In the genomic region with DNA sequence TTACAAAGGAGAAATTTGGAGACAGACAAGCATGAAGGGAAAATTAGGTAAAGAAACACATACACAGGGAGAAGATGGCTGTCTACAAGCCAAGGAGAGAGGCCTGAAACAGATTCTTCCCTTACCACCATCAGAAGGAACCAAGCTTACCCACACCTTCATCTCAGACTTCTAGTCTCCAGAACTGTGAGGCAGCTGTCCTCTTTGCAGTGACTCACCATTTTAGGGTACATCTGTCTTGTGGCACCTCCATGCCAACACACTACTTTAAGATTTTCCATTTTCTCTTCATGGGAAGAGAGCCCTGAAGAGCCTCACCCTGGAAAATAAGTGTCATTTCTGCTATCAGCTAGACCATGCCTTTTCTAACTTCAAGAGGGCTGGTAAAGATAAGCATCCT, we compare ENCODE assay signal across 31 cellular contexts.
"Had no signal": no experiment of that assay in that cellular context is flagged by ENCODE, and none has a peak within 500 bp of the region (broad histone marks: within the 10 kb centered on the region; RNA-seq: fewer than 3 reads in every experiment).

No MANE protein-coding gene starts in this region.

- H3K36me3 Mint-ChIP-seq: activated CD4-positive, alpha-beta memory T cell treated with anti-CD3 and anti-CD28 coated beads for 36 hours; activated CD8-positive, alpha-beta memory T cell treated with anti-CD3 and anti-CD28 coated beads, Interleukin-2, amount 10 ng/mL, durations not matched to agents 7 days and 5 days; activated naive CD4-positive, alpha-beta T cell treated with anti-CD3 and anti-CD28 coated beads, Interleukin-2, amount 50 U/mL, for 24 hours; activated naive CD8-positive, alpha-beta T cell treated with anti-CD3 and anti-CD28 coated beads for 36 hours had no signal

- H3K27me3 Mint-ChIP-seq: activated CD4-positive, alpha-beta memory T cell treated with anti-CD3 and anti-CD28 coated beads for 36 hours; activated CD4-positive, alpha-beta T cell treated with anti-CD3 and anti-CD28 coated beads for 36 hours; activated CD4-positive, alpha-beta T cell treated with anti-CD3 and anti-CD28 coated beads, Interleukin-2, amount 10 ng/mL, durations not matched to agents 24 days and 14 days; activated CD8-positive, alpha-beta memory T cell treated with anti-CD3 and anti-CD28 coated beads, Interleukin-2, amount 10 ng/mL, durations not matched to agents 7 days and 5 days; activated naive CD4-positive, alpha-beta T cell treated with anti-CD3 and anti-CD28 coated beads, Interleukin-2, amount 50 U/mL, for 24 hours; activated naive CD8-positive, alpha-beta T cell treated with anti-CD3 and anti-CD28 coated beads for 36 hours; activated naive CD8-positive, alpha-beta T cell treated with anti-CD3 and anti-CD28 coated beads, Interleukin-2, amount 50 U/mL, for 24 hours had no signal

- H3K4me3 ChIP-seq: adrenal gland, body of pancreas, cardiac muscle cell, colonic mucosa had no signal

- ATAC-seq: activated CD4-positive, alpha-beta T cell treated with anti-CD3 and anti-CD28 coated beads for 36 hours; activated CD8-positive, alpha-beta memory T cell treated with anti-CD3 and anti-CD28 coated beads, Interleukin-2, amount 10 ng/mL, durations not matched to agents 7 days and 5 days; activated CD8-positive, alpha-beta T cell treated with anti-CD3 and anti-CD28 coated beads, Interleukin-2, amount 10 ng/mL, durations not matched to agents 7 days and 5 days; activated naive CD8-positive, alpha-beta T cell treated with anti-CD3 and anti-CD28 coated beads, Interleukin-2, amount 50 U/mL, for 24 hours; body of pancreas; esophagus mucosa had no signal

- H3K36me3 ChIP-seq: adrenal gland, cardiac muscle cell, colonic mucosa had no signal

- DNase-seq: activated CD4-positive, alpha-beta memory T cell treated with anti-CD3 and anti-CD28 coated beads for 36 hours; activated CD4-positive, alpha-beta T cell treated with anti-CD3 and anti-CD28 coated beads for 36 hours; activated CD4-positive, alpha-beta T cell treated with anti-CD3 and anti-CD28 coated beads, Interleukin-2, amount 10 ng/mL, durations not matched to agents 24 days and 14 days; activated CD4-positive, CD25-positive, alpha-beta regulatory T cell; activated CD4-positive, CD25-positive, alpha-beta regulatory T cell treated with anti-CD3 and anti-CD28 coated beads, Interleukin-2, amount 50 U/mL, for 72 hours; activated CD8-positive, alpha-beta memory T cell treated with anti-CD3 and anti-CD28 coated beads, Interleukin-2, amount 10 ng/mL, durations not matched to agents 7 days and 5 days; activated CD8-positive, alpha-beta memory T cell treated with anti-CD3 and anti-CD28 coated beads, Interleukin-2, amount 50 U/mL, for 4 hours; activated CD8-positive, alpha-beta T cell treated with anti-CD3 and anti-CD28 coated beads, Interleukin-2, amount 10 ng/mL, durations not matched to agents 7 days and 5 days; activated effector memory CD4-positive, alpha-beta T cell treated with anti-CD3 and anti-CD28 coated beads, Interleukin-2, amount 50 U/mL, for 16 hours; activated naive CD4-positive, alpha-beta T cell treated with anti-CD3 and anti-CD28 coated beads for 36 hours; activated naive CD8-positive, alpha-beta T cell treated with anti-CD3 and anti-CD28 coated beads for 36 hours; activated naive CD8-positive, alpha-beta T cell treated with anti-CD3 and anti-CD28 coated beads, Interleukin-2, amount 50 U/mL, for 24 hours; activated T-cell treated with anti-CD3 and anti-CD28 coated beads, Interleukin-2, amount 50 U/mL, for 1 hour; activated T-cell treated with anti-CD3 and anti-CD28 coated beads, Interleukin-2, amount 50 U/mL, for 48 hours; adrenal gland; amygdala; aorta; body of pancreas; central memory CD4-positive, alpha-beta T cell; cerebellar nuclear complex; colonic mucosa; effector CD8-positive, alpha-beta T cell; foreskin fibroblast; head of caudate nucleus; T-helper 2 cell had no signal

- H3K4me1 Mint-ChIP-seq: activated CD4-positive, alpha-beta T cell treated with anti-CD3 and anti-CD28 coated beads for 36 hours; activated CD4-positive, alpha-beta T cell treated with anti-CD3 and anti-CD28 coated beads, Interleukin-2, amount 10 ng/mL, durations not matched to agents 24 days and 14 days; activated CD8-positive, alpha-beta memory T cell treated with anti-CD3 and anti-CD28 coated beads, Interleukin-2, amount 10 ng/mL, durations not matched to agents 7 days and 5 days; activated naive CD4-positive, alpha-beta T cell treated with anti-CD3 and anti-CD28 coated beads, Interleukin-2, amount 50 U/mL, for 24 hours; activated naive CD8-positive, alpha-beta T cell treated with anti-CD3 and anti-CD28 coated beads for 36 hours; activated naive CD8-positive, alpha-beta T cell treated with anti-CD3 and anti-CD28 coated beads, Interleukin-2, amount 50 U/mL, for 24 hours had no signal

- H3K4me3 Mint-ChIP-seq: activated CD4-positive, alpha-beta memory T cell treated with anti-CD3 and anti-CD28 coated beads for 36 hours; activated CD4-positive, alpha-beta T cell treated with anti-CD3 and anti-CD28 coated beads for 36 hours; activated CD4-positive, alpha-beta T cell treated with anti-CD3 and anti-CD28 coated beads, Interleukin-2, amount 10 ng/mL, durations not matched to agents 24 days and 14 days; activated CD8-positive, alpha-beta memory T cell treated with anti-CD3 and anti-CD28 coated beads, Interleukin-2, amount 10 ng/mL, durations not matched to agents 7 days and 5 days; activated CD8-positive, alpha-beta T cell treated with anti-CD3 and anti-CD28 coated beads, Interleukin-2, amount 10 ng/mL, durations not matched to agents 7 days and 5 days; activated naive CD4-positive, alpha-beta T cell treated with anti-CD3 and anti-CD28 coated beads for 36 hours; activated naive CD4-positive, alpha-beta T cell treated with anti-CD3 and anti-CD28 coated beads, Interleukin-2, amount 50 U/mL, for 24 hours; activated naive CD8-positive, alpha-beta T cell treated with anti-CD3 and anti-CD28 coated beads for 36 hours; activated naive CD8-positive, alpha-beta T cell treated with anti-CD3 and anti-CD28 coated beads, Interleukin-2, amount 50 U/mL, for 24 hours; activated T-helper 1 cell treated with anti-CD3 and anti-CD28 coated beads, Interleukin-12 subunit alpha, Interleukin-12 subunit beta, Interleukin-2, Interleukin-4 antibody, amounts not matched to agents 30 ng/mL and 10 ng/mL and 1 ng/mL, durations not matched to agents 14 hours and 24 hours and 36 hours had no signal

- H3K9me3 Mint-ChIP-seq: activated CD4-positive, alpha-beta memory T cell treated with anti-CD3 and anti-CD28 coated beads for 36 hours; activated CD4-positive, alpha-beta T cell treated with anti-CD3 and anti-CD28 coated beads, Interleukin-2, amount 10 ng/mL, durations not matched to agents 24 days and 14 days; activated naive CD8-positive, alpha-beta T cell treated with anti-CD3 and anti-CD28 coated beads for 36 hours; activated naive CD8-positive, alpha-beta T cell treated with anti-CD3 and anti-CD28 coated beads, Interleukin-2, amount 50 U/mL, for 24 hours; activated T-helper 2 cell treated with anti-CD3 and anti-CD28 coated beads, Interferon-gamma antibody, Interleukin-2, Interleukin-4, amounts not matched to agents 10 μg/mL and 5 μg/mL and 100 μg/mL, durations not matched to agents 14 hours and 24 hours and 36 hours had no signal

- H3K27ac Mint-ChIP-seq: activated CD4-positive, alpha-beta memory T cell treated with anti-CD3 and anti-CD28 coated beads for 36 hours; activated CD4-positive, alpha-beta T cell treated with anti-CD3 and anti-CD28 coated beads for 36 hours; activated CD4-positive, alpha-beta T cell treated with anti-CD3 and anti-CD28 coated beads, Interleukin-2, amount 10 ng/mL, durations not matched to agents 24 days and 14 days; activated CD8-positive, alpha-beta memory T cell treated with anti-CD3 and anti-CD28 coated beads, Interleukin-2, amount 10 ng/mL, durations not matched to agents 7 days and 5 days; activated CD8-positive, alpha-beta T cell treated with anti-CD3 and anti-CD28 coated beads, Interleukin-2, amount 10 ng/mL, durations not matched to agents 7 days and 5 days; activated naive CD4-positive, alpha-beta T cell treated with anti-CD3 and anti-CD28 coated beads for 36 hours; activated naive CD4-positive, alpha-beta T cell treated with anti-CD3 and anti-CD28 coated beads, Interleukin-2, amount 50 U/mL, for 24 hours; activated naive CD8-positive, alpha-beta T cell treated with anti-CD3 and anti-CD28 coated beads for 36 hours; activated naive CD8-positive, alpha-beta T cell treated with anti-CD3 and anti-CD28 coated beads, Interleukin-2, amount 50 U/mL, for 24 hours; activated T-helper 1 cell treated with anti-CD3 and anti-CD28 coated beads, Interleukin-12 subunit alpha, Interleukin-12 subunit beta, Interleukin-2, Interleukin-4 antibody, amounts not matched to agents 30 ng/mL and 10 ng/mL and 1 ng/mL, durations not matched to agents 14 hours and 24 hours and 36 hours; activated T-helper 2 cell treated with anti-CD3 and anti-CD28 coated beads, Interferon-gamma antibody, Interleukin-2, Interleukin-4, amounts not matched to agents 10 μg/mL and 5 μg/mL and 100 μg/mL, durations not matched to agents 14 hours and 24 hours and 36 hours had no signal

- H3K27me3 ChIP-seq: adrenal gland, body of pancreas, cardiac muscle cell, colonic mucosa had no signal

- H3K4me1 ChIP-seq: adrenal gland, body of pancreas, colonic mucosa had no signal

- H3K27ac ChIP-seq: adrenal gland, body of pancreas, cardiac muscle cell, colonic mucosa, epithelial cell of prostate had no signal

- H3K9me3 ChIP-seq: adrenal gland, body of pancreas, colonic mucosa had no signal
